Comparison of ENCODE assay signal across 1 cellular context in genomic region chr15:90765489-90765888, GRCh38.
TF ChIP-seq lines count a peak whose summit lies in the region.

No MANE protein-coding gene starts in this region.

TF ChIP-seq in K562, 482 proteins besides CTCF, POLR2A, EP300 and RAD21:
- TF ChIP-seq ZNF212 (CRISPR knock-in tag; IDR thresholded peaks at IDR 0.05) (no peak), FOXA3 (CRISPR knock-in tag; conservative IDR thresholded peaks at IDR 0.05 in 1 of 2, IDR thresholded peaks at IDR 0.05 in 1 of 2) (no peak), C11orf30 (IDR thresholded peaks at IDR 0.05; ENCODE audit: low read depth) (peak; percentile 55; the same call in 1 of the 2 replicates), ZNF316 (IDR thresholded peaks at IDR 0.05) (peak; percentile 74), OTX1 (CRISPR knock-in tag; IDR thresholded peaks at IDR 0.05) (no peak)
- TF ChIP-seq, protein P1, sequence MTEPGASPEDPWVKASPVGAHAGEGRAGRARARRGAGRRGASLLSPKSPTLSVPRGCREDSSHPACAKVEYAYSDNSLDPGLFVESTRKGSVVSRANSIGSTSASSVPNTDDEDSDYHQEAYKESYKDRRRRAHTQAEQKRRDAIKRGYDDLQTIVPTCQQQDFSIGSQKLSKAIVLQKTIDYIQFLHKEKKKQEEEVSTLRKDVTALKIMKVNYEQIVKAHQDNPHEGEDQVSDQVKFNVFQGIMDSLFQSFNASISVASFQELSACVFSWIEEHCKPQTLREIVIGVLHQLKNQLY (CRISPR knock-in tag; conservative IDR thresholded peaks at IDR 0.05): no peak
